ENCODE assay signal across 23 cellular contexts in genomic region chr3:85539232-85539631, GRCh38.
"Had no signal": no experiment of that assay in that cellular context is flagged by ENCODE, and none has a peak within 500 bp of the region (broad histone marks: within the 10 kb centered on the region; RNA-seq: fewer than 3 reads in every experiment).

No MANE protein-coding gene starts in this region.

- H3K4me3 Mint-ChIP-seq: activated CD4-positive, alpha-beta memory T cell treated with anti-CD3 and anti-CD28 coated beads, Interleukin-2, amount 10 ng/mL, durations not matched to agents 7 days and 5 days; activated CD4-positive, alpha-beta T cell treated with anti-CD3 and anti-CD28 coated beads, Interleukin-2, amount 10 ng/mL, durations not matched to agents 7 days and 5 days; activated naive CD4-positive, alpha-beta T cell treated with anti-CD3 and anti-CD28 coated beads for 36 hours; activated naive CD8-positive, alpha-beta T cell; activated T-helper 17 cell treated with anti-CD3 and anti-CD28 coated beads, Interleukin-2, amount 50 U/mL, for 72 hours; T-cell had no signal

- H3K27ac Mint-ChIP-seq: activated CD4-positive, alpha-beta memory T cell treated with anti-CD3 and anti-CD28 coated beads, Interleukin-2, amount 10 ng/mL, durations not matched to agents 7 days and 5 days; activated CD4-positive, alpha-beta T cell treated with anti-CD3 and anti-CD28 coated beads, Interleukin-2, amount 10 ng/mL, durations not matched to agents 7 days and 5 days; activated naive CD4-positive, alpha-beta T cell treated with anti-CD3 and anti-CD28 coated beads for 36 hours; activated naive CD8-positive, alpha-beta T cell; activated T-helper 17 cell treated with anti-CD3 and anti-CD28 coated beads, Interleukin-2, amount 50 U/mL, for 72 hours; T-cell had no signal

- H3K27me3 Mint-ChIP-seq: activated CD4-positive, alpha-beta memory T cell treated with anti-CD3 and anti-CD28 coated beads, Interleukin-2, amount 10 ng/mL, durations not matched to agents 7 days and 5 days; activated CD4-positive, alpha-beta T cell treated with anti-CD3 and anti-CD28 coated beads, Interleukin-2, amount 10 ng/mL, durations not matched to agents 7 days and 5 days; activated naive CD8-positive, alpha-beta T cell; activated T-helper 17 cell treated with anti-CD3 and anti-CD28 coated beads, Interleukin-2, amount 50 U/mL, for 72 hours; T-cell had no signal

- DNase-seq: activated CD4-positive, alpha-beta memory T cell treated with anti-CD3 and anti-CD28 coated beads, Interleukin-2, amount 10 ng/mL, durations not matched to agents 7 days and 5 days; activated CD4-positive, alpha-beta T cell treated with anti-CD3 and anti-CD28 coated beads, Interleukin-2, amount 10 ng/mL, durations not matched to agents 7 days and 5 days; activated CD4-positive, CD25-positive, alpha-beta regulatory T cell; activated gamma-delta T cell; activated naive CD4-positive, alpha-beta T cell treated with anti-CD3 and anti-CD28 coated beads for 36 hours; activated T-cell treated with anti-CD3 and anti-CD28 coated beads for 4 hours; activated T-cell treated with anti-CD3 and anti-CD28 coated beads, Interleukin-2, amount 50 U/mL, for 48 hours; amygdala; brain microvascular endothelial cell; MM.1S; NCI-H1092 treated with DMSO at 0.1 percent for 48 hours; NCI-H1417 treated with DMSO at 0.1 percent for 48 hours; NCI-H1694; NCI-H2081; NCI-H510A treated with DMSO at 0.1 percent for 48 hours; NK-92 treated with Interleukin-12 subunit alpha and Interleukin-12 subunit beta, amount 100 ng/mL, for 24 hours; T-cell; T-helper 2 cell; T1000 had no signal

- ATAC-seq: activated T-helper 17 cell treated with anti-CD3 and anti-CD28 coated beads, Interleukin-2, amount 50 U/mL, for 72 hours; Right ventricle myocardium inferior; SK-N-SH treated with all-trans-retinoic acid at 6 μM for 48 hours; T-cell had no signal

- H3K4me1 Mint-ChIP-seq: activated CD4-positive, alpha-beta memory T cell treated with anti-CD3 and anti-CD28 coated beads, Interleukin-2, amount 10 ng/mL, durations not matched to agents 7 days and 5 days; activated CD4-positive, alpha-beta T cell treated with anti-CD3 and anti-CD28 coated beads, Interleukin-2, amount 10 ng/mL, durations not matched to agents 7 days and 5 days; activated T-helper 17 cell treated with anti-CD3 and anti-CD28 coated beads, Interleukin-2, amount 50 U/mL, for 72 hours; T-cell had no signal

- H3K36me3 Mint-ChIP-seq: activated naive CD8-positive, alpha-beta T cell; T-cell had no signal

- H3K9me3 Mint-ChIP-seq: activated CD4-positive, alpha-beta T cell treated with anti-CD3 and anti-CD28 coated beads, Interleukin-2, amount 10 ng/mL, durations not matched to agents 7 days and 5 days; activated T-helper 17 cell treated with anti-CD3 and anti-CD28 coated beads, Interleukin-2, amount 50 U/mL, for 72 hours had no signal
